ENCODE assay signal across 1 cellular context in the genomic region with DNA sequence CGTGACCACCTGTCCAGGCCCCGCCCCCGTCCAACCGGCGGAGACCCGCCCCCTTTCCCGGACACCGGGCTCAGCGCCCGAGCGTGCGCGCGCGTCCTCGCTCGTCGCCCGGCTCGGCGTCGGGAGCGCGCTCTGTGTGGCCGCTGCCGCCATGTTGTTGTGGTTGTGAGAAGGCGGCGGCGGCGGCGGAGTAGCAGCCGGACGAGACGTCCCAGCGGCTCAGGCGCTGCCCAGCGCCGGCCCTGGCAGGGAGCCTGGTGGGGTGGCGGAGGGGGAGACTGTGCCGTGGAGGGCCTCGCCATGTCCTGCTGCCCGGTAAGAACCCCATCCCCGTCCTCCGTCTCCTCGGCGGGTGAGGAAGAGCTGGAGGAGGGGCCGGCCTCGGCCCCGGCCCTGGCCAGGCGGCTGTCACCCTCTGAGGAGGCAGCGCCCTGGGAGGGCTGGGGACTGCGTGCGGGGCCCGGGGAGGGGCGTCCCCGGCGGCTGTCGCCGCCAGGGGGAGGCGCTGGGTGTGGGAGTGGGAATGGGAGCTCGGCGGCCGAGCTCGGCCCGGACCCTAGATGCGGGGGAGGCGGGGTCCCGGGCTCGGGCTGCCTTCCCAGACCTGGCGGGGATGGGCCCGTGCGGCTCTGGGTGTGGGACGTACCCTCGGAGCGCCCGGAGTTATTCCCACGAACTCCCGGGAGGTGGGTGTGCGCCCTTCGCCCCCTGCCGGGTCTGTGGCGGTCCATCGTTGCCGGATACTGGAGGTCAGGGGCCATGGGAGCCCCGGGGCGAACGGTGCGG.
A peak's percentile ranks its signal among the peaks of the same experiment; 100 is the strongest.
TF ChIP-seq lines count a peak whose summit lies in the region.

Gene MTMR3, plus strand, starts transcription at position 130 of the 786 bp plus-strand sequence. CDS start 87,886 bp downstream, outside the sequence.

TF ChIP-seq in HepG2, 621 proteins besides CTCF, POLR2A, EP300 and RAD21 (continued from another document and continues in another):
- TF ChIP-seq ZNF570 (CRISPR knock-in tag; IDR thresholded peaks at IDR 0.05; ENCODE audit: borderline replicate concordance) (no peak), NFYB (CRISPR knock-in tag; IDR thresholded peaks at IDR 0.05) (no peak), SYNCRIP (IDR thresholded peaks at IDR 0.05; ENCODE audit: insufficient read depth, low read depth, low read length) (no peak), HNRNPUL1 (IDR thresholded peaks at IDR 0.05; ENCODE audit: low read depth, low read length) (no peak), MXD1 (CRISPR knock-in tag; IDR thresholded peaks at IDR 0.05) (no peak; the same call in 1 of the 2 replicates), MXD3 (CRISPR knock-in tag; IDR thresholded peaks at IDR 0.05) (peak; percentile 68), PTBP1 (IDR thresholded peaks at IDR 0.05; ENCODE audit: low read depth, low read length, poor library complexity, severe bottlenecking) (no peak), HNRNPLL (IDR thresholded peaks at IDR 0.05; ENCODE audit: low read depth, low read length, poor library complexity, severe bottlenecking) (no peak), HNF4G (IDR thresholded peaks at IDR 0.05; ENCODE audit: borderline replicate concordance, low read depth, low read length) (no peak; the same call in 1 of the 2 replicates), HNF4G (CRISPR knock-in tag; IDR thresholded peaks at IDR 0.05; ENCODE audit: borderline replicate concordance, low read depth) (no peak), FIP1L1 (IDR thresholded peaks at IDR 0.05; ENCODE audit: borderline replicate concordance, insufficient read depth, low read depth, low read length) (no peak), PBX3 (CRISPR knock-in tag; IDR thresholded peaks at IDR 0.05; ENCODE audit: borderline replicate concordance) (no peak), ZNF331 (CRISPR knock-in tag; IDR thresholded peaks at IDR 0.05) (no peak), SKIL (CRISPR knock-in tag; IDR thresholded peaks at IDR 0.05; ENCODE audit: borderline replicate concordance) (no peak), ERF (CRISPR knock-in tag; IDR thresholded peaks at IDR 0.05) (peak; percentile 59; the same call in 1 of the 2 replicates), ZBTB34 (CRISPR knock-in tag; IDR thresholded peaks at IDR 0.05) (no peak), MTA1 (CRISPR knock-in tag; IDR thresholded peaks at IDR 0.05; ENCODE audit: borderline replicate concordance) (peak; percentile 75; the same call in 1 of the 2 replicates), ONECUT2 (CRISPR knock-in tag; IDR thresholded peaks at IDR 0.05) (no peak), ZNF317 (CRISPR knock-in tag; IDR thresholded peaks at IDR 0.05) (peak; percentile 72), ZNF749 (CRISPR knock-in tag; IDR thresholded peaks at IDR 0.05; ENCODE audit: borderline replicate concordance) (no peak), BHLHE40 (IDR thresholded peaks at IDR 0.05; ENCODE audit: low read length) (no peak), ZNF737 (CRISPR knock-in tag; IDR thresholded peaks at IDR 0.05; ENCODE audit: borderline replicate concordance) (no peak), SMAD1 (CRISPR knock-in tag; IDR thresholded peaks at IDR 0.05; ENCODE audit: borderline replicate concordance, low read depth) (no peak; the same call in 1 of the 2 replicates), ZNF761 (CRISPR knock-in tag; conservative IDR thresholded peaks at IDR 0.05) (no peak), KLF12 (CRISPR knock-in tag; IDR thresholded peaks at IDR 0.05; ENCODE audit: borderline replicate concordance) (no peak), RAD51 (IDR thresholded peaks at IDR 0.05; ENCODE audit: borderline replicate concordance) (no peak), SP4 (CRISPR knock-in tag; IDR thresholded peaks at IDR 0.05) (peak; percentile 88), ZNF138 (CRISPR knock-in tag; IDR thresholded peaks at IDR 0.05; ENCODE audit: low read depth) (0 out of 2 replicates have a peak, but pooled peaks have one; percentile 25), KLF16 (CRISPR knock-in tag; IDR thresholded peaks at IDR 0.05) (peak in 1 of 2 experiments; percentile 51; a peak in 1 of 4 replicates), HNF4A (CRISPR knock-in tag; IDR thresholded peaks at IDR 0.05) (no peak), GFI1 (CRISPR knock-in tag; IDR thresholded peaks at IDR 0.05; ENCODE audit: borderline replicate concordance) (peak; percentile 19; the same call in 1 of the 2 replicates), ZNF878 (CRISPR knock-in tag; IDR thresholded peaks at IDR 0.05) (no peak), HMG20A (CRISPR knock-in tag; IDR thresholded peaks at IDR 0.05; ENCODE audit: borderline replicate concordance) (no peak)
- TF ChIP-seq, protein P1, sequence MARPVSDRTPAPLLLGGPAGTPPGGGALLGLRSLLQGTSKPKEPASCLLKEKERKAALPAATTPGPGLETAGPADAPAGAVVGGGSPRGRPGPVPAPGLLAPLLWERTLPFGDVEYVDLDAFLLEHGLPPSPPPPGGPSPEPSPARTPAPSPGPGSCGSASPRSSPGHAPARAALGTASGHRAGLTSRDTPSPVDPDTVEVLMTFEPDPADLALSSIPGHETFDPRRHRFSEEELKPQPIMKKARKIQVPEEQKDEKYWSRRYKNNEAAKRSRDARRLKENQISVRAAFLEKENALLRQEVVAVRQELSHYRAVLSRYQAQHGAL (CRISPR knock-in tag; IDR thresholded peaks at IDR 0.05; ENCODE audit: not compliant biosample characterization): no peak
- TF ChIP-seq, protein P2, sequence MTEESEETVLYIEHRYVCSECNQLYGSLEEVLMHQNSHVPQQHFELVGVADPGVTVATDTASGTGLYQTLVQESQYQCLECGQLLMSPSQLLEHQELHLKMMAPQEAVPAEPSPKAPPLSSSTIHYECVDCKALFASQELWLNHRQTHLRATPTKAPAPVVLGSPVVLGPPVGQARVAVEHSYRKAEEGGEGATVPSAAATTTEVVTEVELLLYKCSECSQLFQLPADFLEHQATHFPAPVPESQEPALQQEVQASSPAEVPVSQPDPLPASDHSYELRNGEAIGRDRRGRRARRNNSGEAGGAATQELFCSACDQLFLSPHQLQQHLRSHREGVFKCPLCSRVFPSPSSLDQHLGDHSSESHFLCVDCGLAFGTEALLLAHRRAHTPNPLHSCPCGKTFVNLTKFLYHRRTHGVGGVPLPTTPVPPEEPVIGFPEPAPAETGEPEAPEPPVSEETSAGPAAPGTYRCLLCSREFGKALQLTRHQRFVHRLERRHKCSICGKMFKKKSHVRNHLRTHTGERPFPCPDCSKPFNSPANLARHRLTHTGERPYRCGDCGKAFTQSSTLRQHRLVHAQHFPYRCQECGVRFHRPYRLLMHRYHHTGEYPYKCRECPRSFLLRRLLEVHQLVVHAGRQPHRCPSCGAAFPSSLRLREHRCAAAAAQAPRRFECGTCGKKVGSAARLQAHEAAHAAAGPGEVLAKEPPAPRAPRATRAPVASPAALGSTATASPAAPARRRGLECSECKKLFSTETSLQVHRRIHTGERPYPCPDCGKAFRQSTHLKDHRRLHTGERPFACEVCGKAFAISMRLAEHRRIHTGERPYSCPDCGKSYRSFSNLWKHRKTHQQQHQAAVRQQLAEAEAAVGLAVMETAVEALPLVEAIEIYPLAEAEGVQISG (CRISPR knock-in tag; IDR thresholded peaks at IDR 0.05): peak; percentile 32; the same call in 1 of the 2 replicates
- TF ChIP-seq, protein P3, sequence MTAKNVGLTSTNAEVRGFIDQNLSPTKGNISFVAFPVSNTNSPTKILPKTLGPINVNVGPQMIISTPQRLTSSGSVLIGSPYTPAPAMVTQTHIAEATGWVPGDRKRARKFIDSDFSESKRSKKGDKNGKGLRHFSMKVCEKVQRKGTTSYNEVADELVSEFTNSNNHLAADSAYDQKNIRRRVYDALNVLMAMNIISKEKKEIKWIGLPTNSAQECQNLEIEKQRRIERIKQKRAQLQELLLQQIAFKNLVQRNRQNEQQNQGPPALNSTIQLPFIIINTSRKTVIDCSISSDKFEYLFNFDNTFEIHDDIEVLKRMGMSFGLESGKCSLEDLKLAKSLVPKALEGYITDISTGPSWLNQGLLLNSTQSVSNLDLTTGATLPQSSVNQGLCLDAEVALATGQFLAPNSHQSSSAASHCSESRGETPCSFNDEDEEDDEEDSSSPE (CRISPR knock-in tag; IDR thresholded peaks at IDR 0.05): no peak
- TF ChIP-seq, protein P4, sequence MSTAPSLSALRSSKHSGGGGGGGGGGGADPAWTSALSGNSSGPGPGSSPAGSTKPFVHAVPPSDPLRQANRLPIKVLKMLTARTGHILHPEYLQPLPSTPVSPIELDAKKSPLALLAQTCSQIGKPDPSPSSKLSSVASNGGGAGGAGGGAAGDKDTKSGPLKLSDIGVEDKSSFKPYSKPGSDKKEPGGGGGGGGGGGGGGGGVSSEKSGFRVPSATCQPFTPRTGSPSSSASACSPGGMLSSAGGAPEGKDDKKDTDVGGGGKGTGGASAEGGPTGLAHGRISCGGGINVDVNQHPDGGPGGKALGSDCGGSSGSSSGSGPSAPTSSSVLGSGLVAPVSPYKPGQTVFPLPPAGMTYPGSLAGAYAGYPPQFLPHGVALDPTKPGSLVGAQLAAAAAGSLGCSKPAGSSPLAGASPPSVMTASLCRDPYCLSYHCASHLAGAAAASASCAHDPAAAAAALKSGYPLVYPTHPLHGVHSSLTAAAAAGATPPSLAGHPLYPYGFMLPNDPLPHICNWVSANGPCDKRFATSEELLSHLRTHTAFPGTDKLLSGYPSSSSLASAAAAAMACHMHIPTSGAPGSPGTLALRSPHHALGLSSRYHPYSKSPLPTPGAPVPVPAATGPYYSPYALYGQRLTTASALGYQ (CRISPR knock-in tag; IDR thresholded peaks at IDR 0.05): no peak; the same call in 1 of the 2 replicates
- TF ChIP-seq, protein P5, sequence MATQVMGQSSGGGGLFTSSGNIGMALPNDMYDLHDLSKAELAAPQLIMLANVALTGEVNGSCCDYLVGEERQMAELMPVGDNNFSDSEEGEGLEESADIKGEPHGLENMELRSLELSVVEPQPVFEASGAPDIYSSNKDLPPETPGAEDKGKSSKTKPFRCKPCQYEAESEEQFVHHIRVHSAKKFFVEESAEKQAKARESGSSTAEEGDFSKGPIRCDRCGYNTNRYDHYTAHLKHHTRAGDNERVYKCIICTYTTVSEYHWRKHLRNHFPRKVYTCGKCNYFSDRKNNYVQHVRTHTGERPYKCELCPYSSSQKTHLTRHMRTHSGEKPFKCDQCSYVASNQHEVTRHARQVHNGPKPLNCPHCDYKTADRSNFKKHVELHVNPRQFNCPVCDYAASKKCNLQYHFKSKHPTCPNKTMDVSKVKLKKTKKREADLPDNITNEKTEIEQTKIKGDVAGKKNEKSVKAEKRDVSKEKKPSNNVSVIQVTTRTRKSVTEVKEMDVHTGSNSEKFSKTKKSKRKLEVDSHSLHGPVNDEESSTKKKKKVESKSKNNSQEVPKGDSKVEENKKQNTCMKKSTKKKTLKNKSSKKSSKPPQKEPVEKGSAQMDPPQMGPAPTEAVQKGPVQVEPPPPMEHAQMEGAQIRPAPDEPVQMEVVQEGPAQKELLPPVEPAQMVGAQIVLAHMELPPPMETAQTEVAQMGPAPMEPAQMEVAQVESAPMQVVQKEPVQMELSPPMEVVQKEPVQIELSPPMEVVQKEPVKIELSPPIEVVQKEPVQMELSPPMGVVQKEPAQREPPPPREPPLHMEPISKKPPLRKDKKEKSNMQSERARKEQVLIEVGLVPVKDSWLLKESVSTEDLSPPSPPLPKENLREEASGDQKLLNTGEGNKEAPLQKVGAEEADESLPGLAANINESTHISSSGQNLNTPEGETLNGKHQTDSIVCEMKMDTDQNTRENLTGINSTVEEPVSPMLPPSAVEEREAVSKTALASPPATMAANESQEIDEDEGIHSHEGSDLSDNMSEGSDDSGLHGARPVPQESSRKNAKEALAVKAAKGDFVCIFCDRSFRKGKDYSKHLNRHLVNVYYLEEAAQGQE (IDR thresholded peaks at IDR 0.05; ENCODE audit: borderline replicate concordance in 1 of 2, low read depth in 1 of 2, low read length in 2 of 2): no peak
